In the genomic region with DNA sequence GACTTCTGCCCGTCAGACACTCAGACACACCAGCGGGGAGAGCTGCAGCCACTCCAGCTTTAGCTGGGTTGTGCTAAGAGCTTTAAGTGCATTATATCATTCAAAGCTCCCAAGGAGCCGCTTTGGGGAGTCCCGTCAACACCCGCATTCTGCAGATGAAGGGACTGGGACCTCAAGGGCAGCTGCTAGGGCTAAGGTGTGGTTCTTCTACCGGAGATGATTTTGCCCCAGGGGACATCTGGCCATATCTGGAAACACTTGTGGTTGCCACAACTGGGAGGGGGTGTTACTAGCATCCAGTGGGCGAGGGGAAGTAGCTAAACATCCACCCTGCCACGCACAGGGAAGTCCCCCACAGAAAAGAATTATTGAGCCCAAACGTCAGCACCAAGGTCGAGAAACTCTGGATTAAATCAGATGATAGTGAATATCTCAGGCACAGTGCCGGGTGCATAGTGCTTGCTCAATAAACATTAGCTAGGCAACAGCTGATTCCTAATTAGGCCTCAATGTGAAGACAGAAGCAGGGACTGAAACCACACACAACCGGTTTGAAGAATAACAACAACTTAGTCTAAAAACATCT, we compare ENCODE assay signal across 9 cellular contexts.
DNase-seq lines count a peak whose midpoint lies in the region; ATAC-seq lines count a peak whose summit lies in the region.
"Had no signal": no experiment of that assay in that cellular context is flagged by ENCODE, and none has a peak within 500 bp of the region (broad histone marks: within the 10 kb centered on the region; RNA-seq: fewer than 3 reads in every experiment).

No MANE protein-coding gene starts in this region.

- DNase-seq in DMS79 treated with DMSO at 0.1 percent for 48 hours (lab: John Stamatoyannopoulos, UW) (peak; percentile 47), amniotic epithelial cell (ENCODE audit: low read depth) (peak; percentile 18), midbrain (lab: John Stamatoyannopoulos, UW) (no peak), COLO668 (lab: John Stamatoyannopoulos, UW; ENCODE audit: unreplicated experiment) (no peak), medulla oblongata (ENCODE audit: extremely low spot score) (no peak), SKM-1 (lab: John Stamatoyannopoulos, UW; ENCODE audit: unreplicated experiment) (no peak)
- DNase-seq: amygdala had no signal

- ATAC-seq in GM19455 (IDR thresholded peaks at IDR 0.05; ENCODE audit: unreplicated experiment) (peak; percentile 51), HG03159 (IDR thresholded peaks at IDR 0.05; ENCODE audit: unreplicated experiment) (peak; percentile 53)

Comparison
In these comparisons a context has a peak if more than half of its experiments do, and no peak if none do; other contexts are left out.
1. DNase-seq: peak in DMS79 treated with DMSO at 0.1 percent for 48 hours (single experiment) and amniotic epithelial cell (single experiment); none in midbrain (single experiment), COLO668 (single experiment), medulla oblongata (single experiment) and SKM-1 (single experiment).